Comparison of ENCODE assay signal across 8 cellular contexts in the genomic region with DNA sequence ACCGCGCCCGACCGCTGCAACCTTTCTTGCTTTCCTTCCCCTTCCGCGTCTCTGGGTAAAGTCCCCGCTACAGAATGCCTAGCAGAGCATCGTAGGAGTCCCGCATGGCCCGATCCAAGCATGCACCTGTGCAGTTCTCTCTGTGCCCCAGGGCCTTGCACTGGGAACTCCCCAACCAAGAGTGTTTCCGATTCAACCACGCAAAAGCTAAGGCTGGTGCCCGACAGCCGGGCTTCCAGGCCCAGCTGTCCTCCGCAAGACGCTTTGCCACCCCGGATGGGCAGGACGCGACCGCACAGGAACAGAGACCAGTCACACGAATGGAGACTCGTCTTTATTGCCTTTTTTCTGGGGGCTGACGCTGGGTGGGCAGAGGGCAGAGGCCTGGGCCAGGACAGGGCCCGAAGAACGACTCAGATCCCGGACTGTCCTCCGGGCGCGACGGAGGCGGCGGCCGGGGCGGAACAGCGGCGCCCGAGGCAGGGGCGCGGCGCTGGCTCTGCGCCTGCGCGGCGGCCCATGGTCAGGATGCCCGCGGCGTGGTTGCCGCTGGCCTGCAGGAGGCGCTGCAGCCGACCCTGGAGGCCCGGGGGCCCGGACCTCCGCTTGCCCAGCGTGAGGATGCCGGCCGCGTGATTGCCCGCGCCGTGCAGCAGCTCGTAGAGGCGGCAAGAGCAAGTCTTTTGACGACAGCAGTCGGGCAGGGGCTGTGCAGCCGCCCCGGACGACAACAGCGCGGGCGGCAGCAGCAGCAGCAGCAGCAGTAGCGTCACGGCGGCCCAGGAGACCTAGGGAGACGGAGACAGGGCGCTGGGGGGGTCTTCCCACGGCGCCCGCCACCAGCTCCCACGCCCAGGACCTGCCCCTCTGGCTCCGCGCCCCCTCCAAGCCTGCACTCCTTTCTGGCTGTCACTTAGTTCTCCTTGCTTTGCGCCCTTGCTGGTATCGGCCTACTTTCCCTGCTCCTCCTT. TPM values are rescaled to one million over a fixed set of nuclear protein-coding genes. Genes with fewer than 3 reads are reported as not detected.
DNase-seq lines count a peak whose midpoint lies in the region; ATAC-seq and TF ChIP-seq lines count a peak whose summit lies in the region.

No MANE protein-coding gene starts in this region.

- H3K4me1 ChIP-seq in RWPE2 (ENCODE audit: insufficient read depth, poor library complexity, severe bottlenecking) (no peaks in the 10 kb centered on the region), osteoblast (ENCODE audit: insufficient read depth, low read length) (peaks cover 26% of the 10 kb centered on the region), suprapubic skin (peaks cover 28% of the 10 kb centered on the region)

- H3K27me3 ChIP-seq in RWPE2 (ENCODE audit: insufficient read depth, poor library complexity, severe bottlenecking) (peaks cover 28% of the 10 kb centered on the region), osteoblast (ENCODE audit: insufficient read depth, low read length) (peaks cover 29% of the 10 kb centered on the region), suprapubic skin (peaks cover 46% of the 10 kb centered on the region)

- no peaks in the 10 kb centered on the region for H4K20me1 ChIP-seq in osteoblast (ENCODE audit: insufficient read depth, low read length)

- peak overlapping the region; percentile 99 for H2AFZ ChIP-seq in osteoblast (ENCODE audit: low read length)

- TF ChIP-seq CTCF in RWPE2 (IDR thresholded peaks at IDR 0.05; ENCODE audit: poor library complexity, severe bottlenecking), result peak; percentile 76
- peak; percentile 67 for TF ChIP-seq CTCF in osteoblast (IDR thresholded peaks at IDR 0.05; ENCODE audit: extremely low read depth, low read depth, low read length)
- TF ChIP-seq CTCF in suprapubic skin (IDR thresholded peaks at IDR 0.05), result peak; percentile 58 to 89

- no peak for TF ChIP-seq EP300 in suprapubic skin (IDR thresholded peaks at IDR 0.05)

- H3K27ac ChIP-seq in RWPE2 (ENCODE audit: poor library complexity, severe bottlenecking), result no peak overlapping the region
- H3K27ac ChIP-seq in osteoblast (ENCODE audit: low read depth, low read length), result peak overlapping the region; percentile 28
- H3K27ac ChIP-seq in suprapubic skin, result peak overlapping the region; percentile 1

- H3K9me3 ChIP-seq in RWPE2 (ENCODE audit: severe bottlenecking) (no peaks in the 10 kb centered on the region), osteoblast (ENCODE audit: low read depth, low read length) (no peaks in the 10 kb centered on the region), suprapubic skin (no peaks in the 10 kb centered on the region)

- 14% methylated on average over 18 of the region's 83 CpGs for WGBS in suprapubic skin

- no peak for ATAC-seq in RWPE2 (ENCODE audit: low read depth)

- DNase-seq in C1 segment of cervical spinal cord (lab: John Stamatoyannopoulos, UW) (peak in 13 of 14 donors; percentile 17 to 88 (median 70)), GM19240 (ENCODE audit: insufficient read length, low spot score) (peak; percentile 79), HuH-7 (ENCODE audit: low spot score) (peak; percentile 97), RWPE2 (ENCODE audit: low spot score) (no peak), glomerular visceral epithelial cell (ENCODE audit: extremely low spot score) (peak; percentile 55), osteoblast (ENCODE audit: insufficient read length, low spot score, missing footprints) (peak; percentile 99), suprapubic skin (ENCODE audit: low spot score in 2 of 2) (peak in 1 of 2 donors; percentile 73)
- DNase-seq in activated naive CD4-positive, alpha-beta T cell (lab: John Stamatoyannopoulos, UW), result peak; percentile 35 to 65 (median 52)

- peak overlapping the region; percentile 94 for H3K4me2 ChIP-seq in osteoblast (ENCODE audit: insufficient read depth, low read length)

- H3K36me3 ChIP-seq in RWPE2 (ENCODE audit: low read depth) (no peaks in the 10 kb centered on the region), osteoblast (ENCODE audit: insufficient read depth, low read length) (no peaks in the 10 kb centered on the region), suprapubic skin (no peaks in the 10 kb centered on the region)

- peak overlapping the region; percentile 15 for H3K4me3 ChIP-seq in RWPE2 (ENCODE audit: severe bottlenecking)
- peak overlapping the region; percentile 82 for H3K4me3 ChIP-seq in osteoblast (ENCODE audit: insufficient read depth, low read length)
- H3K4me3 ChIP-seq in suprapubic skin, result peak overlapping the region; percentile 45

- TF ChIP-seq POLR2A in suprapubic skin (IDR thresholded peaks at IDR 0.05), result peak; percentile 13 to 21

- no peaks in the 10 kb centered on the region for H3K79me2 ChIP-seq in osteoblast (ENCODE audit: insufficient read depth, low read length)

RNA-seq across cellular contexts. Expression of a gene that starts 1.2 kb away (rescaled TPM):
- total RNA-seq in osteoblast (not detected in 2 replicates), suprapubic skin (not detected)

RNA-seq across cellular contexts. Expression of a gene that starts 3.1 kb away (rescaled TPM):
- total RNA-seq in osteoblast (not detected in 2 replicates), suprapubic skin (not detected)

RNA-seq across cellular contexts. Expression of a gene that starts 10.3 kb away (rescaled TPM):
- 26.8 and 31.8 TPM in 2 replicates for total RNA-seq in osteoblast
- 10 to 100 TPM; 14.6 to 22.8 (median 18.7) TPM for total RNA-seq in suprapubic skin

RNA-seq across cellular contexts. Expression of a gene that starts 29.2 kb away (rescaled TPM):
- total RNA-seq in osteoblast (80.0 and 90.5 TPM in 2 replicates), suprapubic skin (100 to 1,000 TPM in 1 of 4 donors, 10 to 100 TPM in 3; 94.4 to 105 (median 96.8) TPM)

Comparison
In these comparisons a context has a peak if more than half of its experiments do, and no peak if none do; other contexts are left out.
1. H3K4me3 ChIP-seq: peak in every context shown above with its lines; median percentile 82 in osteoblast; 45 in suprapubic skin; 15 in RWPE2.